In genomic region chr2:44351676-44352075, GRCh38 we compare ENCODE assay signal across 17 cellular contexts. TPM values are rescaled to one million over a fixed set of nuclear protein-coding genes. Genes with fewer than 3 reads are reported as not detected.
DNase-seq lines count a peak whose midpoint lies in the region; ATAC-seq, FAIRE-seq and TF ChIP-seq lines count a peak whose summit lies in the region.
"Had no signal": no experiment of that assay in that cellular context is flagged by ENCODE, and none has a peak within 500 bp of the region (broad histone marks: within the 10 kb centered on the region; RNA-seq: fewer than 3 reads in every experiment).

No MANE protein-coding gene starts in this region.

- TF ChIP-seq CTCF in HepG2 (CRISPR knock-in tag; IDR thresholded peaks at IDR 0.05) (no peak), right lobe of liver (IDR thresholded peaks at IDR 0.05) (no peak), fibroblast of pulmonary artery (IDR thresholded peaks at IDR 0.05; ENCODE audit: low read length, missing control alignments) (no peak), osteoblast (IDR thresholded peaks at IDR 0.05; ENCODE audit: extremely low read depth, low read depth, low read length) (no peak), nephron progenitor cell (IDR thresholded peaks at IDR 0.05) (no peak), RWPE1 (conservative IDR thresholded peaks at IDR 0.05; ENCODE audit: low read depth) (no peak), endothelial cell (IDR thresholded peaks at IDR 0.05; ENCODE audit: unreplicated experiment) (no peak), CD14-positive monocyte (IDR thresholded peaks at IDR 0.05) (no peak)

- H3K27me3 Mint-ChIP-seq in nephron progenitor cell (ENCODE audit: low read depth, poor library complexity), result no peaks in the 10 kb centered on the region
- peaks cover 3% of the 10 kb centered on the region for H3K27me3 Mint-ChIP-seq in endothelial cell (ENCODE audit: unreplicated experiment)
- H3K27me3 Mint-ChIP-seq in CD14-positive monocyte (ENCODE audit: low read depth in 3 of 3), result peaks cover 0 to 3% (median 0%) of the 10 kb centered on the region in 3 donors
- H3K27me3 Mint-ChIP-seq: activated CD4-positive, alpha-beta T cell treated with anti-CD3 and anti-CD28 coated beads, Interleukin-2, amount 10 ng/mL, durations not matched to agents 24 days and 14 days; CD4-positive, alpha-beta memory T cell had no signal

- H4K20me1 ChIP-seq in HepG2 (ENCODE audit: insufficient read depth, low read length) (no peaks in the 10 kb centered on the region), osteoblast (ENCODE audit: insufficient read depth, low read length) (peaks cover 26% of the 10 kb centered on the region)

- H3K4me2 ChIP-seq in HepG2 (ENCODE audit: low read depth, low read length) (no peak overlapping the region), osteoblast (ENCODE audit: insufficient read depth, low read length) (peak overlapping the region; percentile 58)

- H3K27ac ChIP-seq in HepG2 (ENCODE audit: extremely low read length, insufficient read depth, low read length) (no peak overlapping the region), right lobe of liver (no peak overlapping the region), osteoblast (ENCODE audit: low read depth, low read length) (peak overlapping the region; percentile 77), RWPE1 (no peak overlapping the region)
- H3K27ac ChIP-seq: parathyroid adenoma had no signal

- H3K79me2 ChIP-seq in HepG2 (ENCODE audit: insufficient read depth, low read length), result no peaks in the 10 kb centered on the region
- H3K79me2 ChIP-seq in osteoblast (ENCODE audit: insufficient read depth, low read length), result peaks cover 59% of the 10 kb centered on the region

- H3K27ac Mint-ChIP-seq in nephron progenitor cell, result no peak overlapping the region
- H3K27ac Mint-ChIP-seq in endothelial cell (ENCODE audit: unreplicated experiment), result no peak overlapping the region
- H3K27ac Mint-ChIP-seq in CD14-positive monocyte, result no peak overlapping the region
- H3K27ac Mint-ChIP-seq: activated CD4-positive, alpha-beta T cell treated with anti-CD3 and anti-CD28 coated beads, Interleukin-2, amount 10 ng/mL, durations not matched to agents 24 days and 14 days had no signal

- H3K9me3 Mint-ChIP-seq in nephron progenitor cell (no peaks in the 10 kb centered on the region), endothelial cell (ENCODE audit: unreplicated experiment) (no peaks in the 10 kb centered on the region), CD14-positive monocyte (peaks cover 0 to 3% (median 0%) of the 10 kb centered on the region in 7 donors)
- H3K9me3 Mint-ChIP-seq: activated CD4-positive, alpha-beta T cell treated with anti-CD3 and anti-CD28 coated beads, Interleukin-2, amount 10 ng/mL, durations not matched to agents 24 days and 14 days; CD4-positive, alpha-beta memory T cell had no signal

- H3K4me3 Mint-ChIP-seq in nephron progenitor cell (no peak overlapping the region), endothelial cell (ENCODE audit: unreplicated experiment) (no peak overlapping the region), CD14-positive monocyte (no peak overlapping the region)
- H3K4me3 Mint-ChIP-seq: activated CD4-positive, alpha-beta T cell treated with anti-CD3 and anti-CD28 coated beads, Interleukin-2, amount 10 ng/mL, durations not matched to agents 24 days and 14 days; CD4-positive, alpha-beta memory T cell had no signal

- no peak for FAIRE-seq in HepG2 (lab: Jason Lieb, UNC)
- FAIRE-seq: GM18507 had no signal

- DNase-seq in HepG2 (ENCODE audit: low spot score) (no peak), right lobe of liver (no peak), fibroblast of pulmonary artery (ENCODE audit: low read depth) (peak; percentile 68), osteoblast (ENCODE audit: insufficient read length, low spot score, missing footprints) (no peak), nephron progenitor cell (no peak), RWPE1 (ENCODE audit: low spot score) (no peak), endothelial cell (ENCODE audit: low spot score) (no peak), CD14-positive monocyte (ENCODE audit: low spot score) (no peak)
- DNase-seq: activated CD4-positive, alpha-beta T cell treated with anti-CD3 and anti-CD28 coated beads, Interleukin-2, amount 10 ng/mL, durations not matched to agents 24 days and 14 days; CD4-positive, alpha-beta memory T cell; cortex of kidney; DMS79 treated with DMSO at 0.1 percent for 48 hours; NCI-H187 treated with DMSO at 0.1 percent for 48 hours; NCI-H446 treated with DMSO at 0.1 percent for 48 hours had no signal

- H3K27me3 ChIP-seq in HepG2 (ENCODE audit: control insufficient read depth in 1 of 2, insufficient read depth in 2 of 2, low read length in 2 of 2) (no peaks in the 10 kb centered on the region), right lobe of liver (no peaks in the 10 kb centered on the region), osteoblast (ENCODE audit: insufficient read depth, low read length) (no peaks in the 10 kb centered on the region)
- H3K27me3 ChIP-seq: tibial nerve had no signal

- peaks cover 25% of the 10 kb centered on the region for H3K36me3 Mint-ChIP-seq in nephron progenitor cell (ENCODE audit: low read depth)
- H3K36me3 Mint-ChIP-seq in endothelial cell (ENCODE audit: low read depth, unreplicated experiment), result no peaks in the 10 kb centered on the region
- peaks cover 11 to 12% of the 10 kb centered on the region in 2 donors for H3K36me3 Mint-ChIP-seq in CD14-positive monocyte

- H3K9me3 ChIP-seq in HepG2 (ENCODE audit: low read length), result no peaks in the 10 kb centered on the region
- no peaks in the 10 kb centered on the region for H3K9me3 ChIP-seq in right lobe of liver
- H3K9me3 ChIP-seq in osteoblast (ENCODE audit: low read depth, low read length), result no peaks in the 10 kb centered on the region
- H3K9me3 ChIP-seq: tibial nerve had no signal

- H3K4me1 Mint-ChIP-seq in nephron progenitor cell (peaks cover 10% of the 10 kb centered on the region), endothelial cell (ENCODE audit: unreplicated experiment) (peaks cover 4% of the 10 kb centered on the region), CD14-positive monocyte (peaks cover 7% of the 10 kb centered on the region)

- H3K4me3 ChIP-seq in HepG2 (replicated peaks in 1 of 3; ENCODE audit: insufficient read depth in 1 of 3, low read depth in 2 of 3, low read length in 3 of 3) (no peak overlapping the region), right lobe of liver (no peak overlapping the region), fibroblast of pulmonary artery (replicated peaks; ENCODE audit: low read depth, low read length) (no peak overlapping the region), osteoblast (ENCODE audit: insufficient read depth, low read length) (no peak overlapping the region)
- H3K4me3 ChIP-seq: tibial nerve had no signal

- POLR2A ChIA-PET in HepG2 (lab: Yijun Ruan, JAX), result interaction anchor here (3.9 kb wide), 1 partner anchor 9 kb away, joined by 21 read pairs; the partner anchor contains the start of genes CAMKMT and PREPL
- POLR2A ChIA-PET in RWPE1 (lab: Yijun Ruan, JAX; ENCODE audit: low non-redundant PET), result no interaction called here

- WGBS in HepG2 (ENCODE audit: low lambda C conversion rate), result 97% methylated on average over 2 of the region's 2 CpGs
- WGBS in right lobe of liver (ENCODE audit: insufficient coverage, low coverage, low lambda C conversion rate, missing lambda C conversion rate), result 71% methylated on average over 2 of the region's 2 CpGs

- intact Hi-C loops in HepG2 (cut with micrococcal nuclease; ENCODE audit: unreplicated experiment) (no loop called here), right lobe of liver (cut with DNase I) (no loop called here), CD14-positive monocyte (cut with micrococcal nuclease) (no loop called here)

- ATAC-seq in HepG2 (no peak), right lobe of liver (no peak)

- TF ChIP-seq RAD21 in HepG2 (CRISPR knock-in tag; IDR thresholded peaks at IDR 0.05), result no peak

- H3K9ac ChIP-seq in HepG2 (ENCODE audit: insufficient read depth, low read depth, low read length), result no peak overlapping the region
- H3K9ac ChIP-seq: parathyroid adenoma had no signal

- no peak for TF ChIP-seq POLR2A in HepG2 (IDR thresholded peaks at IDR 0.05; ENCODE audit: insufficient read depth in 1 of 2, low read depth in 2 of 2, low read length in 2 of 2)
- TF ChIP-seq POLR2A in right lobe of liver (IDR thresholded peaks at IDR 0.05), result no peak

- H3K4me1 ChIP-seq in HepG2 (ENCODE audit: insufficient read depth, low read length) (peaks cover 6% of the 10 kb centered on the region; the same call in 1 of the 2 replicates), right lobe of liver (no peaks in the 10 kb centered on the region), osteoblast (ENCODE audit: insufficient read depth, low read length) (peaks cover 49% of the 10 kb centered on the region)

- CTCF ChIA-PET in HepG2 (lab: Yijun Ruan, JAX; ENCODE audit: low intra/inter-chr PET ratio, low total read pairs), result no interaction called here
- CTCF ChIA-PET in RWPE1 (lab: Yijun Ruan, JAX), result interaction anchor here (0.6 to 0.7 kb wide), 3 partner anchors 23 to 603 kb away, joined by 3 to 4 read pairs (median 3); no protein-coding TSS in a partner anchor

- H3K36me3 ChIP-seq in HepG2 (replicated peaks in 1 of 2; ENCODE audit: control insufficient read depth in 1 of 2, insufficient read depth in 2 of 2, low read length in 2 of 2) (no peaks in the 10 kb centered on the region), right lobe of liver (no peaks in the 10 kb centered on the region), osteoblast (ENCODE audit: insufficient read depth, low read length) (peaks cover 7% of the 10 kb centered on the region)

- in situ Hi-C loops in HepG2 (cut with HindIII; ENCODE audit: extremely low pct_ligation_motif_present, low pct_unique_long_range_greater_than_20kb), result no loop called here

- H2AFZ ChIP-seq in HepG2 (ENCODE audit: low read length), result no peak overlapping the region
- H2AFZ ChIP-seq in osteoblast (ENCODE audit: low read length), result no peak overlapping the region
- H2AFZ ChIP-seq: parathyroid adenoma had no signal

- TF ChIP-seq EP300 in HepG2 (IDR thresholded peaks at IDR 0.05; ENCODE audit: low read depth in 2 of 2, low read length in 2 of 2), result no peak
- TF ChIP-seq EP300 in HepG2 (CRISPR knock-in tag; IDR thresholded peaks at IDR 0.05; ENCODE audit: borderline replicate concordance), result no peak

- BruUV-seq in HepG2 (replicated peaks; lab: Mats Ljungman, UMichigan), result TSS peak; percentile 22

RNA-seq across cellular contexts. Expression of gene PREPL, which starts 9.6 kb away (rescaled TPM):
- total RNA-seq in HepG2 (2016; rRNA removed; fragmentation: Illumina TruSeq; extraction: Trizol) (34.3 and 56.1 TPM in 2 replicates), right lobe of liver (10 to 100 TPM; 13.6 to 20.8 (median 19.6) TPM), osteoblast (41.3 and 44.9 TPM in 2 replicates), endothelial cell (ENCODE audit: unreplicated experiment) (16.3 TPM)
- total RNA-seq in HepG2 (2016; cell fraction: cytosol; rRNA removed; fragmentation: Illumina TruSeq; extraction: Trizol; ENCODE audit: low read depth), result 3.1 and 3.2 TPM in 2 replicates
- 33.6 and 53.1 TPM in 2 replicates for total RNA-seq in HepG2 (2016; cell fraction: insoluble cytoplasmic fraction; rRNA removed; fragmentation: Illumina TruSeq; extraction: Trizol)
- total RNA-seq in HepG2 (2016; cell fraction: membrane; rRNA removed; fragmentation: Illumina TruSeq; extraction: Trizol), result 8.3 and 10.0 TPM in 2 replicates
- total RNA-seq in HepG2 (2016; cell fraction: nucleus; rRNA removed; fragmentation: Illumina TruSeq; extraction: Trizol), result 34.9 and 36.8 TPM in 2 replicates
- polyA plus RNA-seq in HepG2 (2011; rRNA removed) (15.2 and 19.7 TPM in 2 replicates), CD14-positive monocyte (10 to 100 TPM in 1 of 2 donors, 1 to 10 TPM in 1; 8.0 to 10.8 TPM)
- 5.9 and 10.5 TPM in 2 replicates for polyA plus RNA-seq in HepG2 (2011; cell fraction: cytosol; rRNA removed)
- 11.8 and 17.5 TPM in 2 replicates for polyA plus RNA-seq in HepG2 (2011; cell fraction: nucleus; rRNA removed)
- polyA plus RNA-seq in HepG2 (2012), result 17.9 and 21.6 TPM in 2 replicates
- polyA plus RNA-seq in HepG2 (2016; cell fraction: cytosol; fragmentation: Illumina TruSeq; extraction: Trizol; ENCODE audit: low read depth), result 0.65 and 0.70 TPM in 2 replicates
- 40.9 and 42.7 TPM in 2 replicates for polyA plus RNA-seq in HepG2 (2016; cell fraction: insoluble cytoplasmic fraction; fragmentation: Illumina TruSeq; extraction: Trizol; ENCODE audit: low read depth)
- 2.1 and 2.8 TPM in 2 replicates for polyA plus RNA-seq in HepG2 (2016; cell fraction: membrane; fragmentation: Illumina TruSeq; extraction: Trizol; ENCODE audit: low read depth)
- 23.0 and 23.6 TPM in 2 replicates for polyA plus RNA-seq in HepG2 (2016; cell fraction: nucleus; fragmentation: Illumina TruSeq; extraction: Trizol; ENCODE audit: insufficient read depth, low read depth)
- polyA minus RNA-seq in HepG2 (2011; rRNA and poly(A)+ RNA removed; ENCODE audit: low replicate concordance), result 17.1 and 20.9 TPM in 2 replicates
- 13.7 and 16.0 TPM in 2 replicates for polyA minus RNA-seq in HepG2 (2011; cell fraction: cytosol; rRNA and poly(A)+ RNA removed)
- polyA minus RNA-seq in HepG2 (2011; cell fraction: nucleus; rRNA and poly(A)+ RNA removed), result 54.3 and 66.9 TPM in 2 replicates

RNA-seq across cellular contexts. Expression of gene CAMKMT, which starts 10.1 kb away (rescaled TPM):
- 15.3 and 20.8 TPM in 2 replicates for total RNA-seq in HepG2 (2016; rRNA removed; fragmentation: Illumina TruSeq; extraction: Trizol)
- total RNA-seq in HepG2 (2016; cell fraction: cytosol; rRNA removed; fragmentation: Illumina TruSeq; extraction: Trizol; ENCODE audit: low read depth), result 7.2 and 7.4 TPM in 2 replicates
- 16.8 and 17.7 TPM in 2 replicates for total RNA-seq in HepG2 (2016; cell fraction: insoluble cytoplasmic fraction; rRNA removed; fragmentation: Illumina TruSeq; extraction: Trizol)
- 7.1 and 9.1 TPM in 2 replicates for total RNA-seq in HepG2 (2016; cell fraction: membrane; rRNA removed; fragmentation: Illumina TruSeq; extraction: Trizol)
- 33.5 and 39.9 TPM in 2 replicates for total RNA-seq in HepG2 (2016; cell fraction: nucleus; rRNA removed; fragmentation: Illumina TruSeq; extraction: Trizol)
- 4.9 and 6.9 TPM in 2 replicates for polyA plus RNA-seq in HepG2 (2011; rRNA removed)
- polyA plus RNA-seq in HepG2 (2011; cell fraction: cytosol; rRNA removed), result 4.7 and 4.9 TPM in 2 replicates
- 5.4 and 5.7 TPM in 2 replicates for polyA plus RNA-seq in HepG2 (2011; cell fraction: nucleus; rRNA removed)
- polyA plus RNA-seq in HepG2 (2012), result 6.8 and 9.4 TPM in 2 replicates
- polyA plus RNA-seq in HepG2 (2016; cell fraction: cytosol; fragmentation: Illumina TruSeq; extraction: Trizol; ENCODE audit: low read depth), result 3.3 and 4.4 TPM in 2 replicates
- 22.6 and 23.5 TPM in 2 replicates for polyA plus RNA-seq in HepG2 (2016; cell fraction: insoluble cytoplasmic fraction; fragmentation: Illumina TruSeq; extraction: Trizol; ENCODE audit: low read depth)
- polyA plus RNA-seq in HepG2 (2016; cell fraction: membrane; fragmentation: Illumina TruSeq; extraction: Trizol; ENCODE audit: low read depth), result 6.3 and 7.0 TPM in 2 replicates
- polyA plus RNA-seq in HepG2 (2016; cell fraction: nucleus; fragmentation: Illumina TruSeq; extraction: Trizol; ENCODE audit: insufficient read depth, low read depth), result 16.3 and 17.1 TPM in 2 replicates
- polyA minus RNA-seq in HepG2 (2011; rRNA and poly(A)+ RNA removed; ENCODE audit: low replicate concordance), result 6.4 and 7.6 TPM in 2 replicates
- polyA minus RNA-seq in HepG2 (2011; cell fraction: cytosol; rRNA and poly(A)+ RNA removed), result 3.4 and 7.7 TPM in 2 replicates
- polyA minus RNA-seq in HepG2 (2011; cell fraction: nucleus; rRNA and poly(A)+ RNA removed), result 48.0 and 55.1 TPM in 2 replicates
- total RNA-seq in right lobe of liver, result 1 to 10 TPM; 2.0 to 7.4 (median 5.2) TPM
- 7.2 and 7.4 TPM in 2 replicates for total RNA-seq in osteoblast
- total RNA-seq in endothelial cell (ENCODE audit: unreplicated experiment), result 8.4 TPM
- 1 to 10 TPM; 7.0 to 7.8 TPM for polyA plus RNA-seq in CD14-positive monocyte
